9 cellular contexts compared by ENCODE assay signal in genomic region chr16:23505180-23505665, GRCh38. TPM values are rescaled to one million over a fixed set of nuclear protein-coding genes. Genes with fewer than 3 reads are reported as not detected.
DNase-seq lines count a peak whose midpoint lies in the region; ATAC-seq and TF ChIP-seq lines count a peak whose summit lies in the region.
"Had no signal": no experiment of that assay in that cellular context is flagged by ENCODE, and none has a peak within 500 bp of the region (broad histone marks: within the 10 kb centered on the region; RNA-seq: fewer than 3 reads in every experiment).

No MANE protein-coding gene starts in this region.

- peak overlapping the region; percentile 83 for H3K27ac Mint-ChIP-seq in activated CD4-positive, alpha-beta T cell treated with anti-CD3 and anti-CD28 coated beads for 36 hours

- H3K4me3 ChIP-seq in esophagus (ENCODE audit: low read depth in 1 of 2, low read length in 2 of 2): no peak overlapping the region
- no peak overlapping the region for H3K4me3 ChIP-seq in stomach

- H3K9me3 ChIP-seq in esophagus (ENCODE audit: control insufficient read depth in 2 of 2, insufficient read depth in 1 of 2, low read depth in 1 of 2, low read length in 1 of 2) (no peaks in the 10 kb centered on the region), stomach (no peaks in the 10 kb centered on the region)

- peaks cover 77% of the 10 kb centered on the region for H3K4me1 Mint-ChIP-seq in activated CD4-positive, alpha-beta T cell treated with anti-CD3 and anti-CD28 coated beads for 36 hours

- no peaks in the 10 kb centered on the region for H3K27me3 Mint-ChIP-seq in activated CD4-positive, alpha-beta T cell treated with anti-CD3 and anti-CD28 coated beads for 36 hours

- no peak for ATAC-seq in activated CD4-positive, alpha-beta T cell treated with anti-CD3 and anti-CD28 coated beads for 36 hours

- intact Hi-C loops in activated CD4-positive, alpha-beta T cell treated with anti-CD3 and anti-CD28 coated beads for 36 hours (cut with DNase I, micrococcal nuclease): loop anchor here (1.0 to 2.0 kb wide), 3 partner anchors 52 to 364 kb away; partner anchors contain the start of genes EARS2 (in 1 of the 2), PLK1 (in 1 of the 2) and UBFD1 (in 1 of the 2)
- intact Hi-C loops in stomach (cut with DNase I; ENCODE audit: low total_unique reads): no loop called here

- no peak for TF ChIP-seq CTCF in stomach (IDR thresholded peaks at IDR 0.05)

- peaks cover 30% of the 10 kb centered on the region for H3K36me3 Mint-ChIP-seq in activated CD4-positive, alpha-beta T cell treated with anti-CD3 and anti-CD28 coated beads for 36 hours (ENCODE audit: low read depth)

- H3K4me3 Mint-ChIP-seq in activated CD4-positive, alpha-beta T cell treated with anti-CD3 and anti-CD28 coated beads for 36 hours: peak overlapping the region; percentile 26

- no peak for TF ChIP-seq EP300 in stomach (IDR thresholded peaks at IDR 0.05)

- WGBS in esophagus, 2 donors: 84 to 88% methylated on average over 9 of the region's 9 CpGs
- 88 to 97% (median 92%) methylated on average over 9 of the region's 9 CpGs for WGBS in stomach, 5 donors

- H3K27ac ChIP-seq in esophagus (ENCODE audit: low read depth in 2 of 2, low read length in 1 of 2) (peak overlapping the region; percentile 81 to 94), stomach (peak overlapping the region in 4 of 5 donors; percentile 18 to 77 (median 58))

- CTCF ChIA-PET in activated CD4-positive, alpha-beta T cell treated with anti-CD3 and anti-CD28 coated beads for 36 hours (lab: Charles Lee): interaction anchor here (1.4 to 1.5 kb wide), 2 partner anchors 32 to 92 kb away, joined by 3 to 5 read pairs; no protein-coding TSS in a partner anchor

- H3K9me3 Mint-ChIP-seq in activated CD4-positive, alpha-beta T cell treated with anti-CD3 and anti-CD28 coated beads for 36 hours (ENCODE audit: low read depth): no peaks in the 10 kb centered on the region

- no peaks in the 10 kb centered on the region for H3K27me3 ChIP-seq in esophagus (ENCODE audit: control insufficient read depth in 1 of 2, insufficient read depth in 2 of 2, low read length in 2 of 2)
- no peaks in the 10 kb centered on the region for H3K27me3 ChIP-seq in stomach

- peaks cover 0 to under 1% of the 10 kb centered on the region in 2 donors for H3K36me3 ChIP-seq in esophagus (ENCODE audit: control insufficient read depth in 2 of 2, insufficient read depth in 2 of 2, low read length in 1 of 2)
- peaks cover 0 to 3% (median 0%) of the 10 kb centered on the region in 4 donors for H3K36me3 ChIP-seq in stomach

- no peak for TF ChIP-seq POLR2A in stomach (IDR thresholded peaks at IDR 0.05)

- H3K4me1 ChIP-seq in esophagus (ENCODE audit: control insufficient read depth in 2 of 2, insufficient read depth in 2 of 2, low read length in 1 of 2) (peaks cover 3 to 25% of the 10 kb centered on the region in 2 donors), stomach (peaks cover 57 to 94% (median 85%) of the 10 kb centered on the region in 4 donors)

- no peak for DNase-seq in activated CD4-positive, alpha-beta T cell treated with anti-CD3 and anti-CD28 coated beads for 36 hours
- DNase-seq in activated CD4-positive, alpha-beta T cell treated with anti-CD3 and anti-CD28 coated beads, Interleukin-2, amount 50 U/mL, for 1 hour: no peak
- peak; percentile 6 to 26 for DNase-seq in NCI-H446 (lab: John Stamatoyannopoulos, UW)
- no peak for DNase-seq in stomach
- no peak for DNase-seq in globus pallidus (ENCODE audit: low spot score)
- no peak for DNase-seq in NCI-H1105 (lab: John Stamatoyannopoulos, UW)
- no peak for DNase-seq in HUDEP-2 (lab: John Stamatoyannopoulos, UW; ENCODE audit: unreplicated experiment in 76 of 76)
- DNase-seq: RPMI8226 had no signal

- POLR2A ChIA-PET in activated CD4-positive, alpha-beta T cell treated with anti-CD3 and anti-CD28 coated beads for 36 hours (lab: Charles Lee): interaction anchor here (0.7 to 1.3 kb wide), 4 partner anchors 16 to 52 kb away, joined by 3 to 5 read pairs (median 4); partner anchors contain the start of genes EARS2 and UBFD1

RNA-seq across cellular contexts. Expression of gene GGA2, which starts 5.1 kb away (rescaled TPM):
- total RNA-seq in activated CD4-positive, alpha-beta T cell treated with anti-CD3 and anti-CD28 coated beads for 36 hours: 100 to 1,000 TPM in 1 of 2 experiments, 10 to 100 TPM in 1; 86.7 to 114 TPM
- 10 to 100 TPM; 12.6 to 15.9 TPM for polyA plus RNA-seq in esophagus
- 10 to 100 TPM; 22.0 to 62.5 (median 48.8) TPM for total RNA-seq in stomach
- 10 to 100 TPM; 17.6 to 28.9 (median 19.7) TPM for polyA plus RNA-seq in stomach

RNA-seq across cellular contexts. Expression of gene EARS2, which starts 51.9 kb away (rescaled TPM):
- total RNA-seq in activated CD4-positive, alpha-beta T cell treated with anti-CD3 and anti-CD28 coated beads for 36 hours: 10 to 100 TPM; 26.6 to 31.9 TPM
- polyA plus RNA-seq in esophagus (10 to 100 TPM; 12.1 to 12.8 TPM), stomach (10 to 100 TPM in 2 of 3 donors, 1 to 10 TPM in 1; 7.8 to 15.6 (median 13.7) TPM)
- total RNA-seq in stomach: 100 to 1,000 TPM in 1 of 5 donors, 10 to 100 TPM in 4; 14.0 to 176 (median 24.2) TPM

RNA-seq across cellular contexts. Expression of gene COG7, which starts 52.2 kb away (rescaled TPM):
- 10 to 100 TPM; 18.1 to 19.9 TPM for total RNA-seq in activated CD4-positive, alpha-beta T cell treated with anti-CD3 and anti-CD28 coated beads for 36 hours
- 10 to 100 TPM; 14.2 to 21.2 TPM for polyA plus RNA-seq in esophagus
- total RNA-seq in stomach: 10 to 100 TPM; 17.4 to 80.5 (median 30.4) TPM
- 10 to 100 TPM; 11.0 to 25.7 (median 20.2) TPM for polyA plus RNA-seq in stomach

RNA-seq across cellular contexts. Expression of gene UBFD1, which starts 52.3 kb away (rescaled TPM):
- 10 to 100 TPM; 56.8 to 57.2 TPM for total RNA-seq in activated CD4-positive, alpha-beta T cell treated with anti-CD3 and anti-CD28 coated beads for 36 hours
- polyA plus RNA-seq in esophagus (1 to 10 TPM; 3.8 to 7.5 TPM), stomach (10 to 100 TPM in 1 of 3 donors, 1 to 10 TPM in 2; 6.0 to 10.1 (median 6.0) TPM)
- 100 to 1,000 TPM in 1 of 5 donors, 10 to 100 TPM in 4; 16.3 to 163 (median 52.7) TPM for total RNA-seq in stomach

Comparison
In these comparisons a context has a peak if more than half of its experiments do, and no peak if none do; other contexts are left out.
1. DNase-seq: peak in NCI-H446 (2 of 2); none in activated CD4-positive, alpha-beta T cell treated with anti-CD3 and anti-CD28 coated beads for 36 hours (single experiment), activated CD4-positive, alpha-beta T cell treated with anti-CD3 and anti-CD28 coated beads, Interleukin-2, amount 50 U/mL, for 1 hour (single experiment), stomach (single experiment), globus pallidus (single experiment), NCI-H1105 (single experiment) and HUDEP-2 (0 of 76).